Comparison of ENCODE assay signal across 8 cellular contexts in genomic region chr1:19849307-19849706, GRCh38. TPM values are rescaled to one million over a fixed set of nuclear protein-coding genes. Genes with fewer than 3 reads are reported as not detected.
"Had no signal": no experiment of that assay in that cellular context is flagged by ENCODE, and none has a peak within 500 bp of the region (broad histone marks: within the 10 kb centered on the region; RNA-seq: fewer than 3 reads in every experiment).

No MANE protein-coding gene starts in this region.

RNA-seq across cellular contexts. Expression of gene RNF186, which starts 34.2 kb away (rescaled TPM):
- total RNA-seq: OCI-LY7, PC-9, Right ventricle myocardium inferior, Right ventricle myocardium superior, RPMI7951, SJSA1, T-cell had no signal
- polyA plus RNA-seq: SK-N-SH had no signal
